Comparison of ENCODE assay signal across 8 cellular contexts in genomic region chr11:78715639-78716311, GRCh38.
A peak's percentile ranks its signal among the peaks of the same experiment; 100 is the strongest.
DNase-seq lines count a peak whose midpoint lies in the region; ATAC-seq lines count a peak whose summit lies in the region.

No MANE protein-coding gene starts in this region.

- CTCF ChIA-PET in activated CD4-positive, alpha-beta T cell treated with anti-CD3 and anti-CD28 coated beads for 36 hours (lab: Charles Lee), result interaction anchor here (0.5 to 3.2 kb wide), 18 partner anchors 10 to 228 kb away, joined by 3 to 88 read pairs (median 3); no protein-coding TSS in a partner anchor

- DNase-seq in activated CD4-positive, alpha-beta T cell treated with anti-CD3 and anti-CD28 coated beads for 36 hours, result peak; percentile 83
- no peak for DNase-seq in activated CD4-positive, alpha-beta T cell treated with anti-CD3 and anti-CD28 coated beads for 4 hours
- DNase-seq in NCI-H345 treated with DMSO at 0.1 percent for 48 hours (lab: John Stamatoyannopoulos, UW; ENCODE audit: unreplicated experiment), result peak; percentile 76
- peak; percentile 14 for DNase-seq in activated T-helper 1 cell treated with anti-CD3 and anti-CD28 coated beads, Interleukin-12 subunit alpha, Interleukin-12 subunit beta, Interleukin-2, Interleukin-4 antibody, amounts not matched to agents 30 ng/mL and 10 ng/mL and 1 ng/mL, durations not matched to agents 14 hours and 24 hours and 36 hours (ENCODE audit: low spot score)
- peak; percentile 47 for DNase-seq in left ventricle myocardium superior
- DNase-seq in stimulated activated CD4-positive, alpha-beta T cell treated with anti-CD3 and anti-CD28 coated beads, Interleukin-12 subunit alpha, Interleukin-12 subunit beta, amount 100 ng/mL, for 24 hours (ENCODE audit: low read depth in 2 of 2), result peak; percentile 10 to 42

- ATAC-seq in activated CD4-positive, alpha-beta T cell treated with anti-CD3 and anti-CD28 coated beads for 36 hours, result peak; percentile 89
- ATAC-seq in HG03442 (IDR thresholded peaks at IDR 0.05; ENCODE audit: unreplicated experiment), result peak; percentile 68
- peak; percentile 23 for ATAC-seq in left ventricle myocardium superior
- ATAC-seq in HG02840 (IDR thresholded peaks at IDR 0.05; ENCODE audit: low FRiP score, unreplicated experiment), result no peak

- H3K27me3 Mint-ChIP-seq in activated CD4-positive, alpha-beta T cell treated with anti-CD3 and anti-CD28 coated beads for 36 hours, result peaks cover 8% of the 10 kb centered on the region
- peaks cover 2% of the 10 kb centered on the region for H3K27me3 Mint-ChIP-seq in activated T-helper 1 cell treated with anti-CD3 and anti-CD28 coated beads, Interleukin-12 subunit alpha, Interleukin-12 subunit beta, Interleukin-2, Interleukin-4 antibody, amounts not matched to agents 30 ng/mL and 10 ng/mL and 1 ng/mL, durations not matched to agents 14 hours and 24 hours and 36 hours (ENCODE audit: insufficient read depth)

- intact Hi-C loops in activated CD4-positive, alpha-beta T cell treated with anti-CD3 and anti-CD28 coated beads for 36 hours (cut with DNase I, micrococcal nuclease), result loop anchor here (1.0 kb wide), 1 partner anchor 69 kb away; no protein-coding TSS in a partner anchor
- intact Hi-C loops in activated T-helper 1 cell treated with anti-CD3 and anti-CD28 coated beads, Interleukin-12 subunit alpha, Interleukin-12 subunit beta, Interleukin-2, Interleukin-4 antibody, amounts not matched to agents 30 ng/mL and 10 ng/mL and 1 ng/mL, durations not matched to agents 14 hours and 24 hours and 36 hours (cut with micrococcal nuclease), result loop anchor here (1.0 to 10.0 kb wide), 2 partner anchors 70 to 359 kb away; no protein-coding TSS in a partner anchor
- intact Hi-C loops in left ventricle myocardium superior (cut with micrococcal nuclease), result no loop called here

- POLR2A ChIA-PET in activated CD4-positive, alpha-beta T cell treated with anti-CD3 and anti-CD28 coated beads for 36 hours (lab: Charles Lee), result interaction anchor here (0.6 kb wide), 1 partner anchor 19 kb away, joined by 3 read pairs; no protein-coding TSS in a partner anchor

- H3K36me3 Mint-ChIP-seq in activated CD4-positive, alpha-beta T cell treated with anti-CD3 and anti-CD28 coated beads for 36 hours (ENCODE audit: low read depth), result no peaks in the 10 kb centered on the region
- no peaks in the 10 kb centered on the region for H3K36me3 Mint-ChIP-seq in activated T-helper 1 cell treated with anti-CD3 and anti-CD28 coated beads, Interleukin-12 subunit alpha, Interleukin-12 subunit beta, Interleukin-2, Interleukin-4 antibody, amounts not matched to agents 30 ng/mL and 10 ng/mL and 1 ng/mL, durations not matched to agents 14 hours and 24 hours and 36 hours (ENCODE audit: low read depth)

- H3K4me1 Mint-ChIP-seq in activated CD4-positive, alpha-beta T cell treated with anti-CD3 and anti-CD28 coated beads for 36 hours, result peaks cover 3% of the 10 kb centered on the region
- H3K4me1 Mint-ChIP-seq in activated T-helper 1 cell treated with anti-CD3 and anti-CD28 coated beads, Interleukin-12 subunit alpha, Interleukin-12 subunit beta, Interleukin-2, Interleukin-4 antibody, amounts not matched to agents 30 ng/mL and 10 ng/mL and 1 ng/mL, durations not matched to agents 14 hours and 24 hours and 36 hours (ENCODE audit: low read depth), result no peaks in the 10 kb centered on the region

- H3K9me3 Mint-ChIP-seq in activated CD4-positive, alpha-beta T cell treated with anti-CD3 and anti-CD28 coated beads for 36 hours (ENCODE audit: low read depth), result no peaks in the 10 kb centered on the region
- H3K9me3 Mint-ChIP-seq in activated T-helper 1 cell treated with anti-CD3 and anti-CD28 coated beads, Interleukin-12 subunit alpha, Interleukin-12 subunit beta, Interleukin-2, Interleukin-4 antibody, amounts not matched to agents 30 ng/mL and 10 ng/mL and 1 ng/mL, durations not matched to agents 14 hours and 24 hours and 36 hours, result no peaks in the 10 kb centered on the region

- no peak overlapping the region for H3K27ac Mint-ChIP-seq in activated CD4-positive, alpha-beta T cell treated with anti-CD3 and anti-CD28 coated beads for 36 hours
- H3K27ac Mint-ChIP-seq in activated T-helper 1 cell treated with anti-CD3 and anti-CD28 coated beads, Interleukin-12 subunit alpha, Interleukin-12 subunit beta, Interleukin-2, Interleukin-4 antibody, amounts not matched to agents 30 ng/mL and 10 ng/mL and 1 ng/mL, durations not matched to agents 14 hours and 24 hours and 36 hours, result no peak overlapping the region

- H3K4me3 Mint-ChIP-seq in activated CD4-positive, alpha-beta T cell treated with anti-CD3 and anti-CD28 coated beads for 36 hours, result no peak overlapping the region
- no peak overlapping the region for H3K4me3 Mint-ChIP-seq in activated T-helper 1 cell treated with anti-CD3 and anti-CD28 coated beads, Interleukin-12 subunit alpha, Interleukin-12 subunit beta, Interleukin-2, Interleukin-4 antibody, amounts not matched to agents 30 ng/mL and 10 ng/mL and 1 ng/mL, durations not matched to agents 14 hours and 24 hours and 36 hours

Comparison
In these comparisons a context has a peak if more than half of its experiments do, and no peak if none do; other contexts are left out.
1. DNase-seq: peak in activated CD4-positive, alpha-beta T cell treated with anti-CD3 and anti-CD28 coated beads for 36 hours (single experiment), NCI-H345 treated with DMSO at 0.1 percent for 48 hours (single experiment), activated T-helper 1 cell treated with anti-CD3 and anti-CD28 coated beads, Interleukin-12 subunit alpha, Interleukin-12 subunit beta, Interleukin-2, Interleukin-4 antibody, amounts not matched to agents 30 ng/mL and 10 ng/mL and 1 ng/mL, durations not matched to agents 14 hours and 24 hours and 36 hours (single experiment), left ventricle myocardium superior (single experiment) and stimulated activated CD4-positive, alpha-beta T cell treated with anti-CD3 and anti-CD28 coated beads, Interleukin-12 subunit alpha, Interleukin-12 subunit beta, amount 100 ng/mL, for 24 hours (2 of 2); none in activated CD4-positive, alpha-beta T cell treated with anti-CD3 and anti-CD28 coated beads for 4 hours (0 of 2).